Comparison of ENCODE assay signal across 1 cellular context in the genomic region with DNA sequence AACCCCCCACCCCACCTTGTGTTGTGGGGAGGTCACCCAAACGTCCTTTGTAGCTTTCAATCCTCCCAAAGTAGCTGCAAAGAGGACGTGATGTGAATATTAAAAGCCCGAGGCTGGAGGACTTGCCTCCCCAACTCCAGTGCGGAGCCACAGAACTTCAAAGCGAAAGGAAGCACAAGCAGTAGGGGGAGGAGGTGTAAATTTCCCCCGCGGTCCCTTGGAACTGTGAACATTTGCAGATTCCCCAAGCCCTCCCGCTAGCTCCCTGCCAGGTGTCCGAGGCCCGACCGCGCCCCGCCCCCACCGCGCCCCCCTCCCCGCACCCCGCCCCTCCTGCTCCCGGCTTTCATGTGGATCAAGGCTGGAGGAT.
TF ChIP-seq lines count a peak whose summit lies in the region.

No MANE protein-coding gene starts in this region.

TF ChIP-seq in SK-N-SH, 30 proteins besides CTCF, POLR2A, EP300 and RAD21 (continued from another document):
- no peak for TF ChIP-seq SIN3A (IDR thresholded peaks at IDR 0.05; ENCODE audit: borderline replicate concordance, low read depth, low read length)
TF ChIP-seq in SK-N-SH: peak in this region for 0.
